Comparison of ENCODE assay signal across 32 cellular contexts in the genomic region with DNA sequence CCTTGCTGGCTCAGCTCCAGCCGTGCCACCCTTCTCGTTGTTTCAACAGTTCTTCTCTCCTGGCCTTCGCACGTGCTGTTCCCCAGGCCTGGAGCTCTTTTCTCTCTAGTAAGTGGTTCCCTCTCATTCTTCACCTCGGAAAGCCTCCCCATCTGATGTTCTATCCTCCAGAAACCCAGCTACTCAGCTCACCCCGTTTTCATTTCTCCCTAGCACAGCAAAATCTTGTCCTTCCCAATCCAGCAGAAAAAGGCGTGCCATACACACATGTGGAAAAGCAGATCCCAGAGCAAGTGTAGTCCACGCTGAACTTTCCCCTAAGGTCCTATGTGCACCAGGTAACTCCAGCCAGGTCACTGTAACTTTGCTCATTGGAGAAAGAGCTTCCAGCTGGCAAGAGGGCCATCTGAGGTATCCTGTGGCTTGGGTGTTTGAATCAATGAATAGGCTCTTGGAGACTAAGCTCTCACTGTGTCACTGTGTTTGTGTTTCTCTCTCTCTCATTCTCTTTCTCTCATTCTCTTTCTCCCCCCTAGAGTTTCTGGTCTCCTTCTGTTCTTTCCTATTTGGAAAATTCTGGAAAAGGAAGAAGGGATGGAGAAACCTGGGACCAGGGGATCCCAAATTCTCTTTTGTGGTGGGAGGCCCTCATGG. TPM values are rescaled to one million over a fixed set of nuclear protein-coding genes. Genes with fewer than 3 reads are reported as not detected.
DNase-seq lines count a peak whose midpoint lies in the region; ATAC-seq, FAIRE-seq and TF ChIP-seq lines count a peak whose summit lies in the region.
"Had no signal": no experiment of that assay in that cellular context is flagged by ENCODE, and none has a peak within 500 bp of the region (broad histone marks: within the 10 kb centered on the region; RNA-seq: fewer than 3 reads in every experiment).

No MANE protein-coding gene starts in this region.

- CTCF ChIA-PET in HCT116 (lab: Charles Lee): interaction anchor here (3.1 kb wide), 1 partner anchor 162 kb away, joined by 30 read pairs; no protein-coding TSS in a partner anchor

- no peak for FAIRE-seq in astrocyte (lab: Jason Lieb, UNC)
- FAIRE-seq in HTR-8/SVneo (lab: Jason Lieb, UNC): no peak
- FAIRE-seq: D721Med, keratinocyte, pancreas had no signal

- RAD21 ChIA-PET in HCT116 (lab: Charles Lee; ENCODE audit: low non-redundant PET in 1 of 2, low total read pairs in 2 of 2, uncharacterized antibody in 2 of 2, unreplicated experiment in 2 of 2): no interaction called here

- BruUV-seq in HCT116 (replicated peaks; lab: Mats Ljungman, UMichigan): TSS peak; percentile 38

- POLR2A ChIA-PET in HCT116 (lab: Charles Lee): interaction anchor here (0.6 kb wide), 1 partner anchor 138 kb away, joined by 3 read pairs; no protein-coding TSS in a partner anchor

- H3K27ac Mint-ChIP-seq in astrocyte (ENCODE audit: unreplicated experiment) (no peak overlapping the region), neural progenitor cell (peak overlapping the region; percentile 78)
- H3K27ac Mint-ChIP-seq: activated B cell treated with CpG ODN at 0.5 μM for 24 hours; activated CD4-positive, alpha-beta T cell treated with anti-CD3 and anti-CD28 coated beads, Interleukin-2, amount 10 ng/mL, durations not matched to agents 7 days and 5 days; activated T-cell treated with anti-CD3 and anti-CD28 coated beads, Interleukin-2, amount 50 U/mL, for 24 hours; natural killer cell treated with Interleukin-12 subunit alpha and Interleukin-12 subunit beta and Interleukin-15 and Interleukin-18, amount 100 ng/mL, for 72 hours had no signal

- H3K36me3 ChIP-seq in BLaER1 treated with 17β-estradiol and CSF1 and Interleukin-3, amounts not matched to agents 10 nM and 100 nM: no peaks in the 10 kb centered on the region
- H3K36me3 ChIP-seq in HCT116 (ENCODE audit: control insufficient read depth in 1 of 2, insufficient read depth in 2 of 2, low read length in 2 of 2): 0 out of 4 replicates have a peak, but pooled peaks cover 0 to 1% of the 10 kb centered on the region in 2 experiments
- no peaks in the 10 kb centered on the region for H3K36me3 ChIP-seq in astrocyte (ENCODE audit: insufficient read depth, low read length)
- H3K36me3 ChIP-seq in neural progenitor cell: no peaks in the 10 kb centered on the region
- H3K36me3 ChIP-seq: adrenal gland, heart left ventricle, lower lobe of right lung, pancreas, SJSA1, upper lobe of right lung had no signal

- peak overlapping the region; percentile 7 for H3K4me3 Mint-ChIP-seq in astrocyte (ENCODE audit: unreplicated experiment)
- H3K4me3 Mint-ChIP-seq in neural progenitor cell: no peak overlapping the region
- H3K4me3 Mint-ChIP-seq: activated CD4-positive, alpha-beta T cell treated with anti-CD3 and anti-CD28 coated beads, Interleukin-2, amount 10 ng/mL, durations not matched to agents 7 days and 5 days; activated T-cell treated with anti-CD3 and anti-CD28 coated beads, Interleukin-2, amount 50 U/mL, for 24 hours; natural killer cell treated with Interleukin-12 subunit alpha and Interleukin-12 subunit beta and Interleukin-15 and Interleukin-18, amount 100 ng/mL, for 72 hours had no signal

- TF ChIP-seq CTCF in HCT116 (IDR thresholded peaks at IDR 0.05 in 2 of 3, conservative IDR thresholded peaks at IDR 0.05 in 1 of 3; ENCODE audit: borderline replicate concordance in 1 of 3, insufficient read depth in 1 of 3, low read depth in 2 of 3, low read length in 2 of 3): no peak
- no peak for TF ChIP-seq CTCF in astrocyte (IDR thresholded peaks at IDR 0.05; ENCODE audit: insufficient read depth, low read depth, low read length)
- TF ChIP-seq CTCF in neural progenitor cell (IDR thresholded peaks at IDR 0.05): no peak

- H3K4me1 Mint-ChIP-seq in astrocyte (ENCODE audit: low read depth, unreplicated experiment) (no peaks in the 10 kb centered on the region), neural progenitor cell (peaks cover 12% of the 10 kb centered on the region)

- H3K4me1 ChIP-seq in BLaER1 treated with 17β-estradiol and CSF1 and Interleukin-3, amounts not matched to agents 10 nM and 100 nM: peaks cover 25 to 53% (median 45%) of the 10 kb centered on the region in 10 experiments
- H3K4me1 ChIP-seq in HCT116 (ENCODE audit: control insufficient read depth in 1 of 2, insufficient read depth in 2 of 2, low read length in 2 of 2) (peaks cover 8 to 19% of the 10 kb centered on the region in 2 experiments), astrocyte (ENCODE audit: insufficient read depth, low read length) (peaks cover 6% of the 10 kb centered on the region), neural progenitor cell (peaks cover 5% of the 10 kb centered on the region)

- no peaks in the 10 kb centered on the region for H3K9me3 ChIP-seq in BLaER1 treated with 17β-estradiol and CSF1 and Interleukin-3, amounts not matched to agents 10 nM and 100 nM (replicated peaks in 1 of 11)
- H3K9me3 ChIP-seq in HCT116 (ENCODE audit: control insufficient read depth in 1 of 2, insufficient read depth in 1 of 2, low read depth in 1 of 2, low read length in 2 of 2) (no peaks in the 10 kb centered on the region), astrocyte (ENCODE audit: insufficient read depth, low read depth, low read length) (no peaks in the 10 kb centered on the region), neural progenitor cell (ENCODE audit: low read depth) (no peaks in the 10 kb centered on the region)
- H3K9me3 ChIP-seq: adrenal gland, heart left ventricle, lower lobe of right lung, pancreas, upper lobe of right lung had no signal

- no peaks in the 10 kb centered on the region for H4K20me1 ChIP-seq in BLaER1 treated with 17β-estradiol and CSF1 and Interleukin-3, amounts not matched to agents 10 nM and 100 nM
- H4K20me1 ChIP-seq in HCT116 (ENCODE audit: insufficient read depth): no peaks in the 10 kb centered on the region
- H4K20me1 ChIP-seq in astrocyte (ENCODE audit: insufficient read depth, low read length): no peaks in the 10 kb centered on the region
- no peaks in the 10 kb centered on the region for H4K20me1 ChIP-seq in neural progenitor cell (ENCODE audit: low read depth)

- peak overlapping the region in 6 of 11 experiments; percentile 39 to 91 (median 56); a peak in 9 of 22 replicates for H3K4me2 ChIP-seq in BLaER1 treated with 17β-estradiol and CSF1 and Interleukin-3, amounts not matched to agents 10 nM and 100 nM
- H3K4me2 ChIP-seq in HCT116 (ENCODE audit: low read length) (no peak overlapping the region), astrocyte (ENCODE audit: low read length) (no peak overlapping the region), neural progenitor cell (no peak overlapping the region)

- H3K9me3 Mint-ChIP-seq in astrocyte (ENCODE audit: unreplicated experiment): peaks cover 4% of the 10 kb centered on the region
- H3K9me3 Mint-ChIP-seq in neural progenitor cell: no peaks in the 10 kb centered on the region
- H3K9me3 Mint-ChIP-seq: activated B cell treated with CpG ODN at 0.5 μM for 24 hours; activated T-cell treated with anti-CD3 and anti-CD28 coated beads, Interleukin-2, amount 50 U/mL, for 24 hours; natural killer cell treated with Interleukin-12 subunit alpha and Interleukin-12 subunit beta and Interleukin-15 and Interleukin-18, amount 100 ng/mL, for 72 hours had no signal

- no peak for TF ChIP-seq POLR2A in HCT116 (IDR thresholded peaks at IDR 0.05; ENCODE audit: borderline replicate concordance, extremely low read depth, insufficient read depth, insufficient read length)

- TF ChIP-seq RAD21 in HCT116 (IDR thresholded peaks at IDR 0.05; ENCODE audit: low read depth): no peak

- H3K27ac ChIP-seq in BLaER1 treated with 17β-estradiol and CSF1 and Interleukin-3, amounts not matched to agents 10 nM and 100 nM: peak overlapping the region in 1 of 11 experiments; percentile 22; a peak in 3 of 22 replicates
- H3K27ac ChIP-seq in HCT116 (ENCODE audit: low read depth, low read length): no peak overlapping the region
- no peak overlapping the region for H3K27ac ChIP-seq in astrocyte (ENCODE audit: low read depth, low read length)
- H3K27ac ChIP-seq in neural progenitor cell: no peak overlapping the region
- H3K27ac ChIP-seq: adrenal gland, heart left ventricle, lower lobe of right lung, pancreas, SJSA1, upper lobe of right lung had no signal

- no peaks in the 10 kb centered on the region for H3K27me3 ChIP-seq in BLaER1 treated with 17β-estradiol and CSF1 and Interleukin-3, amounts not matched to agents 10 nM and 100 nM
- no peaks in the 10 kb centered on the region for H3K27me3 ChIP-seq in HCT116 (ENCODE audit: insufficient read depth, low read length)
- peaks cover 15% of the 10 kb centered on the region for H3K27me3 ChIP-seq in astrocyte (ENCODE audit: insufficient read depth, low read length)
- H3K27me3 ChIP-seq in neural progenitor cell: peaks cover 11% of the 10 kb centered on the region
- H3K27me3 ChIP-seq: pancreas had no signal

- H2AFZ ChIP-seq in HCT116 (ENCODE audit: low read depth, low read length, poor library complexity, severe bottlenecking): no peak overlapping the region
- H2AFZ ChIP-seq in astrocyte (ENCODE audit: low read depth, low read length): no peak overlapping the region
- no peak overlapping the region for H2AFZ ChIP-seq in neural progenitor cell (replicated peaks)

- H3F3A ChIP-seq in neural progenitor cell (ENCODE audit: low read depth): peaks cover 41% of the 10 kb centered on the region

- DNase-seq in HCT116 (ENCODE audit: low read depth, low spot score): no peak
- DNase-seq in astrocyte (ENCODE audit: low read depth): no peak
- no peak for DNase-seq in neural progenitor cell (ENCODE audit: low spot score)
- DNase-seq in HTR-8/SVneo (ENCODE audit: insufficient read length, low spot score): no peak
- DNase-seq in activated CD8-positive, alpha-beta memory T cell treated with anti-CD3 and anti-CD28 coated beads for 24 hours: no peak
- no peak for DNase-seq in HUDEP-2 (lab: John Stamatoyannopoulos, UW; ENCODE audit: unreplicated experiment in 76 of 76)
- DNase-seq: activated B cell treated with CpG ODN at 0.5 μM for 24 hours; activated CD4-positive, alpha-beta T cell treated with anti-CD3 and anti-CD28 coated beads, Interleukin-2, amount 10 ng/mL, durations not matched to agents 7 days and 5 days; activated T-cell treated with anti-CD3 and anti-CD28 coated beads, Interleukin-2, amount 50 U/mL, for 24 hours; adrenal gland; cerebellar nuclear complex; DND-41; GF-D8; GOT3; heart left ventricle; Karpas-422; lower lobe of right lung; MV-4-11; NCI-H1436 treated with DMSO at 0.1 percent for 48 hours; NCI-H2081 treated with DMSO at 0.1 percent for 48 hours; NCI-H345; pancreas; retina; RPMI8226; stimulated activated naive CD4-positive, alpha-beta T cell treated with Interleukin-2 at 50 U/mL for 16 hours; upper lobe of right lung had no signal

- 0 out of 22 replicates have a peak overlapping the region, but pooled peaks of 1 of the 11 experiments have one; percentile 10 for H3K9ac ChIP-seq in BLaER1 treated with 17β-estradiol and CSF1 and Interleukin-3, amounts not matched to agents 10 nM and 100 nM
- H3K9ac ChIP-seq in HCT116 (ENCODE audit: low read length) (no peak overlapping the region), astrocyte (ENCODE audit: low read length) (no peak overlapping the region), neural progenitor cell (no peak overlapping the region)

- H3K9me2 ChIP-seq in HCT116 (ENCODE audit: insufficient read depth): no peaks in the 10 kb centered on the region

- no peak for ATAC-seq in HCT116
- ATAC-seq: esophagus mucosa; heart left ventricle; lower lobe of right lung; natural killer cell treated with Interleukin-12 subunit alpha and Interleukin-12 subunit beta and Interleukin-15 and Interleukin-18, amount 100 ng/mL, for 72 hours; pancreas; upper lobe of right lung had no signal

- H3K27me3 Mint-ChIP-seq in astrocyte (ENCODE audit: low read depth, unreplicated experiment): peaks cover 37% of the 10 kb centered on the region
- H3K27me3 Mint-ChIP-seq in neural progenitor cell (ENCODE audit: insufficient read depth, low read depth): peaks cover 10% of the 10 kb centered on the region

- H3K79me2 ChIP-seq in HCT116 (ENCODE audit: insufficient read depth, low read length) (no peaks in the 10 kb centered on the region), astrocyte (ENCODE audit: insufficient read depth, low read length) (no peaks in the 10 kb centered on the region), neural progenitor cell (ENCODE audit: low read depth) (no peaks in the 10 kb centered on the region)

- no peaks in the 10 kb centered on the region for H3K36me3 Mint-ChIP-seq in astrocyte (ENCODE audit: low read depth, unreplicated experiment)
- H3K36me3 Mint-ChIP-seq in neural progenitor cell: no peaks in the 10 kb centered on the region
- H3K36me3 Mint-ChIP-seq: natural killer cell treated with Interleukin-12 subunit alpha and Interleukin-12 subunit beta and Interleukin-15 and Interleukin-18, amount 100 ng/mL, for 72 hours had no signal

- intact Hi-C loops in HCT116 (cut with micrococcal nuclease): loop anchor here (5.0 kb wide), 1 partner anchor 173 kb away; no protein-coding TSS in a partner anchor

- H3K4me3 ChIP-seq in BLaER1 treated with 17β-estradiol and CSF1 and Interleukin-3, amounts not matched to agents 10 nM and 100 nM: no peak overlapping the region
- H3K4me3 ChIP-seq in HCT116 (replicated peaks in 1 of 2; ENCODE audit: low read depth in 1 of 2, low read length in 2 of 2) (no peak overlapping the region), astrocyte (ENCODE audit: insufficient read depth, low read depth, low read length) (no peak overlapping the region), neural progenitor cell (no peak overlapping the region)
- H3K4me3 ChIP-seq: adrenal gland, heart left ventricle, lower lobe of right lung, pancreas, SJSA1, upper lobe of right lung had no signal

RNA-seq across cellular contexts. Expression of gene COLGALT1, which starts 49.0 kb away (rescaled TPM):
- 86.0 TPM for total RNA-seq in HCT116 (2021; ENCODE audit: unreplicated experiment)
- 64.8 and 67.6 TPM in 2 replicates for polyA plus RNA-seq in HCT116 (2012)
- 137 and 152 TPM in 2 replicates for total RNA-seq in astrocyte
- 38.4 and 60.3 TPM in 2 replicates for total RNA-seq in neural progenitor cell (ENCODE audit: low replicate concordance)

Comparison
In these comparisons a context has a peak if more than half of its experiments do, and no peak if none do; other contexts are left out.
1. H3K4me2 ChIP-seq: peak in BLaER1 treated with 17β-estradiol and CSF1 and Interleukin-3, amounts not matched to agents 10 nM and 100 nM (6 of 11); none in HCT116 (single experiment), astrocyte (single experiment) and neural progenitor cell (single experiment).